Comparison of ENCODE assay signal across 18 cellular contexts in the genomic region with DNA sequence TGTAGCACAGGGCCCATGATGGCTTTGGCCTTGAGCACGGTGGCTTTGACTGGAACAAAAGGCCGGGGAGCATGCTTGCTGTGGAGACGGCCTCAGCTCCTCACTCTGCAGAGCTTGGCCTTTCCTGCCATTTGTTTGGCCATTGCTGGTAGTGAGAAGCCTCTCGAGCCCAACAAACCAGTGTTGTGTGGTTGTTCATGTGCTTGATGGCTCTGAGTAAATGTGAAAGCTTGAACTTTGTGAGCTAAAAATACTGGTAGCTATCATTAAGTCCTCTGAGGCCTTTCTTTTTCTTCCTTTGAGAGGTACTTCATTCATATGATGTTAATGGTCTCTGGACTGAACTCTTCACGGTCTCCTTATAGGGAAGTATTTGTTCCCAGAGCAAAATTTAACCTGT. TPM values are rescaled to one million over a fixed set of nuclear protein-coding genes. Genes with fewer than 3 reads are reported as not detected.
DNase-seq lines count a peak whose midpoint lies in the region; ATAC-seq and TF ChIP-seq lines count a peak whose summit lies in the region.
"Had no signal": no experiment of that assay in that cellular context is flagged by ENCODE, and none has a peak within 500 bp of the region (broad histone marks: within the 10 kb centered on the region; RNA-seq: fewer than 3 reads in every experiment).

No MANE protein-coding gene starts in this region.

- H3K36me3 Mint-ChIP-seq in effector memory CD8-positive, alpha-beta T cell (ENCODE audit: insufficient read depth), result peaks cover 67% of the 10 kb centered on the region
- H3K36me3 Mint-ChIP-seq in immature natural killer cell, result peaks cover 25 to 70% (median 35%) of the 10 kb centered on the region in 3 donors

- H3K27me3 Mint-ChIP-seq in effector memory CD8-positive, alpha-beta T cell, result no peaks in the 10 kb centered on the region
- H3K27me3 Mint-ChIP-seq in immature natural killer cell (ENCODE audit: low read depth in 3 of 3), result no peaks in the 10 kb centered on the region
- H3K27me3 Mint-ChIP-seq: activated naive CD8-positive, alpha-beta T cell had no signal

- H3K27me3 ChIP-seq in BLaER1, result no peaks in the 10 kb centered on the region
- H3K27me3 ChIP-seq in colonic mucosa, result no peaks in the 10 kb centered on the region

- DNase-seq in colonic mucosa, result no peak
- DNase-seq in effector memory CD8-positive, alpha-beta T cell, result no peak
- DNase-seq in immature natural killer cell, result no peak
- DNase-seq: ACHN; activated CD8-positive, alpha-beta memory T cell treated with anti-CD3 and anti-CD28 coated beads, Interleukin-2, amount 50 U/mL, for 4 hours; Calu3; HFFc6; kidney; mucosa of descending colon; NCI-H526 treated with DMSO at 0.1 percent for 48 hours had no signal

- 0 out of 2 replicates have a peak, but pooled peaks cover 9% of the 10 kb centered on the region for H4K20me1 ChIP-seq in BLaER1

- peak overlapping the region; percentile 75 for H3K4me2 ChIP-seq in BLaER1
- H3K4me2 ChIP-seq: KMS-11 had no signal

- H3K4me1 ChIP-seq in BLaER1 (peaks cover 26% of the 10 kb centered on the region), colonic mucosa (no peaks in the 10 kb centered on the region)
- H3K4me1 ChIP-seq: parathyroid adenoma had no signal

- ATAC-seq in GM18861 (IDR thresholded peaks at IDR 0.05; ENCODE audit: unreplicated experiment) (peak; percentile 55), GM21825 (IDR thresholded peaks at IDR 0.05; ENCODE audit: unreplicated experiment) (peak; percentile 52), HG03469 (IDR thresholded peaks at IDR 0.05; ENCODE audit: unreplicated experiment) (peak; percentile 73)
- ATAC-seq in effector memory CD8-positive, alpha-beta T cell (replicated peaks), result no peak
- no peak for ATAC-seq in activated CD4-positive, CD25-positive, alpha-beta regulatory T cell treated with anti-CD3 and anti-CD28 coated beads, Interleukin-2, amount 50 U/mL, for 24 hours
- ATAC-seq: mucosa of descending colon had no signal

- H3K9me3 Mint-ChIP-seq in effector memory CD8-positive, alpha-beta T cell, result no peaks in the 10 kb centered on the region
- H3K9me3 Mint-ChIP-seq in immature natural killer cell, result no peaks in the 10 kb centered on the region
- H3K9me3 Mint-ChIP-seq: HFFc6 had no signal

- H3K9ac ChIP-seq in BLaER1 (peak overlapping the region; percentile 36), colonic mucosa (ENCODE audit: low read depth in 2 of 2, low read length in 2 of 2) (no peak overlapping the region)
- H3K9ac ChIP-seq: KMS-11, parathyroid adenoma had no signal

- no peak for TF ChIP-seq CTCF in colonic mucosa (IDR thresholded peaks at IDR 0.05)

- H3K27ac Mint-ChIP-seq in effector memory CD8-positive, alpha-beta T cell, result no peak overlapping the region
- H3K27ac Mint-ChIP-seq in immature natural killer cell, result no peak overlapping the region
- H3K27ac Mint-ChIP-seq: activated naive CD8-positive, alpha-beta T cell; HFFc6 had no signal

- no peak overlapping the region for H3K4me3 Mint-ChIP-seq in effector memory CD8-positive, alpha-beta T cell
- no peak overlapping the region for H3K4me3 Mint-ChIP-seq in immature natural killer cell
- H3K4me3 Mint-ChIP-seq: activated naive CD8-positive, alpha-beta T cell; HFFc6 had no signal

- H3K9me3 ChIP-seq in BLaER1 (no peaks in the 10 kb centered on the region), colonic mucosa (no peaks in the 10 kb centered on the region)
- H3K9me3 ChIP-seq: mucosa of descending colon had no signal

- intact Hi-C loops in colonic mucosa (cut with DNase I), result no loop called here

- H3K4me1 Mint-ChIP-seq in effector memory CD8-positive, alpha-beta T cell (ENCODE audit: low read depth in 2 of 2), result no peaks in the 10 kb centered on the region
- no peaks in the 10 kb centered on the region for H3K4me1 Mint-ChIP-seq in immature natural killer cell

- H3K27ac ChIP-seq in BLaER1 (0 out of 2 replicates have a peak overlapping the region, but pooled peaks have one; percentile 27), colonic mucosa (no peak overlapping the region)
- H3K27ac ChIP-seq: KMS-11, parathyroid adenoma had no signal

- H3K4me3 ChIP-seq in BLaER1 (no peak overlapping the region), colonic mucosa (no peak overlapping the region)
- H3K4me3 ChIP-seq: mucosa of descending colon had no signal

- H3K36me3 ChIP-seq in BLaER1, result peaks cover 100% of the 10 kb centered on the region
- peaks cover 27% of the 10 kb centered on the region for H3K36me3 ChIP-seq in colonic mucosa

RNA-seq across cellular contexts. Expression of a gene that starts 39.6 kb away (rescaled TPM):
- total RNA-seq in colonic mucosa, result 10 to 100 TPM; 24.1 to 48.0 TPM
- polyA plus RNA-seq in immature natural killer cell, result 10 to 100 TPM in 2 of 3 donors, 1 to 10 TPM in 1; 7.7 to 31.8 (median 16.8) TPM

Comparison
In these comparisons a context has a peak if more than half of its experiments do, and no peak if none do; other contexts are left out.
1. ATAC-seq: peak in GM18861 (single experiment), GM21825 (single experiment) and HG03469 (single experiment); none in effector memory CD8-positive, alpha-beta T cell (single experiment) and activated CD4-positive, CD25-positive, alpha-beta regulatory T cell treated with anti-CD3 and anti-CD28 coated beads, Interleukin-2, amount 50 U/mL, for 24 hours (0 of 2).